Comparison of ENCODE assay signal across 2 cellular contexts in genomic region chr1:156356262-156356874, GRCh38.
TF ChIP-seq lines count a peak whose summit lies in the region.

No MANE protein-coding gene starts in this region.

TF ChIP-seq in GM23338, 12 proteins besides CTCF, POLR2A, EP300 and RAD21:
- TF ChIP-seq STAT1 (IDR thresholded peaks at IDR 0.05; ENCODE audit: unreplicated experiment) (no peak), NANOG (IDR thresholded peaks at IDR 0.05; ENCODE audit: borderline replicate concordance) (no peak), CREB1 (CRISPR knock-in tag; IDR thresholded peaks at IDR 0.05; ENCODE audit: low read depth) (no peak), EZH2phosphoT487 (IDR thresholded peaks at IDR 0.05; ENCODE audit: unreplicated experiment) (no peak), JUNB (IDR thresholded peaks at IDR 0.05; ENCODE audit: unreplicated experiment) (no peak), ZNF114 (CRISPR knock-in tag; IDR thresholded peaks at IDR 0.05) (no peak), EZH2 (IDR thresholded peaks at IDR 0.05; ENCODE audit: low read depth, unreplicated experiment) (no peak), POLR2AphosphoS5 (IDR thresholded peaks at IDR 0.05; ENCODE audit: low read depth) (no peak), REST (IDR thresholded peaks at IDR 0.05; ENCODE audit: unreplicated experiment) (no peak), ZNF462 (CRISPR knock-in tag; IDR thresholded peaks at IDR 0.05) (no peak), ZNF331 (CRISPR knock-in tag; IDR thresholded peaks at IDR 0.05; ENCODE audit: low read depth) (no peak), ETS1 (IDR thresholded peaks at IDR 0.05) (no peak)
TF ChIP-seq in GM23338: peak in this region for 0.

TF ChIP-seq in K562, 482 proteins besides CTCF, POLR2A, EP300 and RAD21:
- TF ChIP-seq ZNF445 (CRISPR knock-in tag; IDR thresholded peaks at IDR 0.05; ENCODE audit: low read depth) (no peak), ZNF830 (CRISPR knock-in tag; IDR thresholded peaks at IDR 0.05) (no peak), DNMT1 (IDR thresholded peaks at IDR 0.05) (no peak), GTF2A2 (tag; IDR thresholded peaks at IDR 0.05) (no peak), IRF2 (CRISPR knock-in tag; IDR thresholded peaks at IDR 0.05) (no peak), HLTF (IDR thresholded peaks at IDR 0.05) (no peak), SMAD3 (CRISPR knock-in tag; conservative IDR thresholded peaks at IDR 0.05) (no peak), ZNF384 (IDR thresholded peaks at IDR 0.05; ENCODE audit: low read depth, low read length) (no peak), RNF219 (CRISPR knock-in tag; IDR thresholded peaks at IDR 0.05) (no peak), ADNP (tag; IDR thresholded peaks at IDR 0.05) (no peak), ZNF586 (CRISPR knock-in tag; conservative IDR thresholded peaks at IDR 0.05) (no peak), EWSR1 (IDR thresholded peaks at IDR 0.05; ENCODE audit: borderline replicate concordance, low read depth, partially characterized antibody) (no peak), ZNF695 (CRISPR knock-in tag; IDR thresholded peaks at IDR 0.05) (no peak), GTF2B (IDR thresholded peaks at IDR 0.05; ENCODE audit: extremely low read depth, insufficient read length) (no peak), C11orf30 (IDR thresholded peaks at IDR 0.05; ENCODE audit: low read depth) (no peak)
